In the genomic region with DNA sequence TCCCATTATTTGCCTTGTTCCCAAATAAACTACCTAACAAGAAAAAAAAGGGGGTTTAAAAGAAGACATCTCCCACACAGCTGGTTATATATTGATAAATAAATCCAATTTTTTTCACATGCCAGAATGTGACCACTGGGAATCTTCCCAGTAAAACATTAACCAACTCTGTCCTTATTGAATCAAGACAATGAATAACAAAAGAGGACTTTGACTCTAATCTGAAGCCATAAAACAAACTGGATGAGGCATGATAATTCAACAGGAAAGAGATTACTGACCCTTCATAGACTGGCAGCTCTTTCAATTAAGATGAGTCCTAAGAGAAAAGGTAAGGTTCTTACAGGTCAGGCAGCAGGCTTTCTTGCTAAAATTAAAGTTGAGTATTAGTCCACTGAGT, we compare ENCODE assay signal across 22 cellular contexts.
DNase-seq lines count a peak whose midpoint lies in the region; TF ChIP-seq lines count a peak whose summit lies in the region.
"Had no signal": no experiment of that assay in that cellular context is flagged by ENCODE, and none has a peak within 500 bp of the region (broad histone marks: within the 10 kb centered on the region; RNA-seq: fewer than 3 reads in every experiment).

No MANE protein-coding gene starts in this region.

- H3K9me3 ChIP-seq in endodermal cell (ENCODE audit: control insufficient read depth, low read length), result no peaks in the 10 kb centered on the region
- H3K9me3 ChIP-seq: SJSA1 had no signal

- no peak for TF ChIP-seq CTCF in endodermal cell (conservative IDR thresholded peaks at IDR 0.05)
- TF ChIP-seq CTCF in progenitor cell of endocrine pancreas (IDR thresholded peaks at IDR 0.05; ENCODE audit: unreplicated experiment), result no peak

- peaks cover 3% of the 10 kb centered on the region for H3K9me3 Mint-ChIP-seq in endodermal cell
- H3K9me3 Mint-ChIP-seq in progenitor cell of endocrine pancreas (ENCODE audit: low read depth), result peaks cover 9% of the 10 kb centered on the region

- peak overlapping the region; percentile 44 for H3K4me3 ChIP-seq in endodermal cell (ENCODE audit: low read length)
- H3K4me3 ChIP-seq: SJSA1 had no signal

- H3K9ac ChIP-seq in endodermal cell (ENCODE audit: extremely low read depth, low read length, poor library complexity, severe bottlenecking), result no peak overlapping the region

- H3K36me3 Mint-ChIP-seq in endodermal cell (ENCODE audit: low read depth), result peaks cover 2% of the 10 kb centered on the region
- peaks cover 2% of the 10 kb centered on the region for H3K36me3 Mint-ChIP-seq in progenitor cell of endocrine pancreas (ENCODE audit: insufficient read depth)
- H3K36me3 Mint-ChIP-seq: CD14-positive monocyte had no signal

- DNase-seq in Caki2 (ENCODE audit: low read depth), result peak; percentile 77
- no peak for DNase-seq in endodermal cell
- peak; percentile 40 for DNase-seq in left kidney (ENCODE audit: low read depth, low spot score)
- no peak for DNase-seq in progenitor cell of endocrine pancreas (ENCODE audit: low spot score, unreplicated experiment)
- no peak for DNase-seq in SKM-1 treated with dmso at 0.1 percent for 144 hours (lab: John Stamatoyannopoulos, UW; ENCODE audit: unreplicated experiment)
- DNase-seq in LoVo (ENCODE audit: low spot score), result no peak
- no peak for DNase-seq in activated CD4-positive, alpha-beta T cell treated with anti-CD3 and anti-CD28 coated beads for 4 hours
- DNase-seq in HuH-7.5 (ENCODE audit: low spot score), result no peak
- DNase-seq: AML-193, COR-L47, DMS79, HCEC 1CT, KBM-7, NCI-H1417 treated with DMSO at 0.1 percent for 48 hours, NCI-H2029, NCI-H2171, NCI-H446 treated with DMSO at 0.1 percent for 48 hours, NCI-H748 treated with DMSO at 0.1 percent for 48 hours, PC-3 had no signal

- H3K27me3 ChIP-seq in endodermal cell (ENCODE audit: control insufficient read depth, insufficient read depth, low read length, poor library complexity, severe bottlenecking), result no peaks in the 10 kb centered on the region
- H3K27me3 ChIP-seq: SJSA1 had no signal

- no peaks in the 10 kb centered on the region for H3K36me3 ChIP-seq in endodermal cell (ENCODE audit: control insufficient read depth, insufficient read depth, low read length)
- H3K36me3 ChIP-seq: SJSA1 had no signal

- H3K27ac Mint-ChIP-seq in endodermal cell (no peak overlapping the region), progenitor cell of endocrine pancreas (peak overlapping the region; percentile 56)
- H3K27ac Mint-ChIP-seq: CD14-positive monocyte had no signal

- H3K27me3 Mint-ChIP-seq in endodermal cell (ENCODE audit: insufficient read depth) (no peaks in the 10 kb centered on the region), progenitor cell of endocrine pancreas (no peaks in the 10 kb centered on the region)

- H3K4me1 ChIP-seq in endodermal cell (ENCODE audit: control insufficient read depth, insufficient read depth, low read length), result peaks cover 24% of the 10 kb centered on the region

- H3K27ac ChIP-seq in endodermal cell (ENCODE audit: low read depth, low read length), result no peak overlapping the region
- H3K27ac ChIP-seq: HL-60, SJSA1 had no signal

- no peak overlapping the region for H3K4me3 Mint-ChIP-seq in endodermal cell
- no peak overlapping the region for H3K4me3 Mint-ChIP-seq in progenitor cell of endocrine pancreas (ENCODE audit: low read depth)
- H3K4me3 Mint-ChIP-seq: CD14-positive monocyte had no signal

- H3K4me1 Mint-ChIP-seq in endodermal cell (peaks cover 35% of the 10 kb centered on the region), progenitor cell of endocrine pancreas (ENCODE audit: low read depth) (peaks cover 20% of the 10 kb centered on the region)
- H3K4me1 Mint-ChIP-seq: CD14-positive monocyte had no signal

- in situ Hi-C loops in Caki2 (cut with HindIII; ENCODE audit: low pct_unique_long_range_greater_than_20kb, low sequenced_read_pairs), result no loop called here

Comparison
In these comparisons a context has a peak if more than half of its experiments do, and no peak if none do; other contexts are left out.
1. DNase-seq: peak in Caki2 (single experiment) and left kidney (single experiment); none in endodermal cell (single experiment), progenitor cell of endocrine pancreas (single experiment), SKM-1 treated with dmso at 0.1 percent for 144 hours (single experiment), LoVo (single experiment), activated CD4-positive, alpha-beta T cell treated with anti-CD3 and anti-CD28 coated beads for 4 hours (0 of 2) and HuH-7.5 (single experiment).